Comparison of ENCODE assay signal across 8 cellular contexts in the genomic region with DNA sequence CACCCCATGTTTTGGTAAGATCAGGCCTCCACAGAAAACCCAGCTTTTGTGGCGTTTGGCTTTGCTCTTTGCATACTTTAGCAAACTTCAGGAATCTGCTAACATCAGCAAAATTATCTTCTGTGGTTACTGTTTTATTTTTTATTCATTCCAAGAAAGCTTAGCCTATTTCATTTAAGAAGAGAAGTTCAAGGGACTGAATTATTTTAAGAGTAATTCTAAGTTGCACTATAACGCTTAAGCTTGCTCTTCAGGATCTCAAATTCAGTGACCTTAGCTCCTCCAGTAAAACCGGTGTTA. TPM values are rescaled to one million over a fixed set of nuclear protein-coding genes. Genes with fewer than 3 reads are reported as not detected.
DNase-seq lines count a peak whose midpoint lies in the region; ATAC-seq, FAIRE-seq and TF ChIP-seq lines count a peak whose summit lies in the region.

No MANE protein-coding gene starts in this region.

- TF ChIP-seq EP300 in K562 (IDR thresholded peaks at IDR 0.05; ENCODE audit: low read length) (no peak), suprapubic skin (IDR thresholded peaks at IDR 0.05) (no peak)

- TF ChIP-seq CTCF in K562 (IDR thresholded peaks at IDR 0.05 in 2 of 3, conservative IDR thresholded peaks at IDR 0.05 in 1 of 3; ENCODE audit: insufficient read depth in 2 of 3, low read depth in 1 of 3, low read length in 3 of 3) = no peak
- no peak for TF ChIP-seq CTCF in left lung (IDR thresholded peaks at IDR 0.05)
- TF ChIP-seq CTCF in suprapubic skin (IDR thresholded peaks at IDR 0.05) = no peak

- BruUV-seq in K562 (replicated peaks; lab: Mats Ljungman, UMichigan) = no TSS peak

- no peak for ATAC-seq in activated CD4-positive, alpha-beta T cell treated with anti-CD3 and anti-CD28 coated beads for 36 hours
- ATAC-seq in K562 (no peak), left lung (no peak), left lobe of liver (no peak)

- no peaks in the 10 kb centered on the region for H3K36me3 ChIP-seq in K562 (ENCODE audit: control insufficient read depth, insufficient read depth, low read length)
- no peaks in the 10 kb centered on the region for H3K36me3 ChIP-seq in left lung
- H3K36me3 ChIP-seq in suprapubic skin = no peaks in the 10 kb centered on the region

- H2AFZ ChIP-seq in K562 (ENCODE audit: low read depth, low read length) = no peak overlapping the region

- CTCF ChIA-PET in activated CD4-positive, alpha-beta T cell treated with anti-CD3 and anti-CD28 coated beads for 36 hours (lab: Charles Lee) = interaction anchor here (0.6 to 1.7 kb wide), 11 partner anchors 10 to 169 kb away, joined by 3 to 6 read pairs (median 3); no protein-coding TSS in a partner anchor
- CTCF ChIA-PET in K562 (lab: Yijun Ruan, JAX; ENCODE audit: low intra/inter-chr PET ratio) = no interaction called here

- H3K9me3 ChIP-seq in K562 (replicated peaks; ENCODE audit: control insufficient read depth, insufficient read depth, low read depth, low read length) (no peaks in the 10 kb centered on the region), left lung (no peaks in the 10 kb centered on the region), suprapubic skin (no peaks in the 10 kb centered on the region)

- H3K36me3 Mint-ChIP-seq in activated CD4-positive, alpha-beta T cell treated with anti-CD3 and anti-CD28 coated beads for 36 hours (ENCODE audit: low read depth) = peaks cover 8% of the 10 kb centered on the region

- in situ Hi-C loops in K562 (cut with MboI) = no loop called here

- peaks cover 30% of the 10 kb centered on the region for H3K4me1 Mint-ChIP-seq in activated CD4-positive, alpha-beta T cell treated with anti-CD3 and anti-CD28 coated beads for 36 hours

- peaks cover 12 to 33% of the 10 kb centered on the region in 2 experiments; a peak in 4 of 5 replicates for H3K27me3 ChIP-seq in K562 (ENCODE audit: control insufficient read depth in 2 of 2, insufficient read depth in 2 of 2, low read length in 2 of 2)
- H3K27me3 ChIP-seq in left lung = peaks cover 0 to 19% of the 10 kb centered on the region in 2 donors
- H3K27me3 ChIP-seq in suprapubic skin = no peaks in the 10 kb centered on the region

- peak overlapping the region; percentile 77 for H3K4me3 Mint-ChIP-seq in activated CD4-positive, alpha-beta T cell treated with anti-CD3 and anti-CD28 coated beads for 36 hours

- no peak overlapping the region for H3K27ac ChIP-seq in K562 (ENCODE audit: extremely low read depth, low read depth, low read length)
- H3K27ac ChIP-seq in left lung = peak overlapping the region; percentile 87 to 91
- peak overlapping the region; percentile 87 for H3K27ac ChIP-seq in suprapubic skin

- intact Hi-C loops in activated CD4-positive, alpha-beta T cell treated with anti-CD3 and anti-CD28 coated beads for 36 hours (cut with DNase I, micrococcal nuclease) = loop anchor here (2.0 to 5.0 kb wide), 2 partner anchors 27 to 99 kb away; a partner anchor contains a TSS
- intact Hi-C loops in K562 (cut with micrococcal nuclease) = no loop called here
- intact Hi-C loops in left lung (cut with DNase I) = no loop called here

- WGBS in K562 (ENCODE audit: insufficient coverage, low coverage, missing lambda C conversion rate) = 5% methylated on average over 3 of the region's 3 CpGs
- 42% methylated on average over 3 of the region's 3 CpGs for WGBS in suprapubic skin

- H3K27ac Mint-ChIP-seq in activated CD4-positive, alpha-beta T cell treated with anti-CD3 and anti-CD28 coated beads for 36 hours = peak overlapping the region; percentile 63

- FAIRE-seq in K562 (lab: Jason Lieb, UNC) = no peak

- TF ChIP-seq RAD21 in K562 (CRISPR knock-in tag; conservative IDR thresholded peaks at IDR 0.05 in 1 of 2, IDR thresholded peaks at IDR 0.05 in 1 of 2) = no peak

- peaks cover 6% of the 10 kb centered on the region for H3K27me3 Mint-ChIP-seq in activated CD4-positive, alpha-beta T cell treated with anti-CD3 and anti-CD28 coated beads for 36 hours

- no peak for TF ChIP-seq POLR2A in K562 (conservative IDR thresholded peaks at IDR 0.05)
- TF ChIP-seq POLR2A in suprapubic skin (IDR thresholded peaks at IDR 0.05) = no peak

- H3K9me3 Mint-ChIP-seq in activated CD4-positive, alpha-beta T cell treated with anti-CD3 and anti-CD28 coated beads for 36 hours (ENCODE audit: low read depth) = no peaks in the 10 kb centered on the region

- H3K79me2 ChIP-seq in K562 (ENCODE audit: control insufficient read depth, insufficient read depth, low read length) = no peaks in the 10 kb centered on the region

- no peak overlapping the region for H3K9ac ChIP-seq in K562 (ENCODE audit: insufficient read depth in 1 of 2, low read depth in 2 of 2, low read length in 2 of 2)

- DNase-seq in activated CD4-positive, alpha-beta T cell treated with anti-CD3 and anti-CD28 coated beads for 36 hours = no peak
- no peak for DNase-seq in activated CD4-positive, alpha-beta T cell treated with anti-CD3 and anti-CD28 coated beads, Interleukin-2, amount 50 U/mL, for 1 hour
- DNase-seq in K562 (ENCODE audit: extremely low read depth in 1 of 4, low spot score in 3 of 4) = no peak
- DNase-seq in left lung = no peak
- DNase-seq in suprapubic skin (ENCODE audit: low spot score in 2 of 2) = no peak
- no peak for DNase-seq in NAMALWA (ENCODE audit: low spot score)
- DNase-seq in left lobe of liver (ENCODE audit: low spot score) = no peak
- DNase-seq in GDM1 (lab: John Stamatoyannopoulos, UW) = no peak

- no peaks in the 10 kb centered on the region for H3K9me1 ChIP-seq in K562 (ENCODE audit: control insufficient read depth, insufficient read depth, low read length)

- H3K4me1 ChIP-seq in K562 (replicated peaks in 1 of 2; ENCODE audit: control insufficient read depth in 2 of 2, insufficient read depth in 2 of 2, low read length in 2 of 2) = peaks cover 0 to 8% of the 10 kb centered on the region in 2 experiments; a peak in 2 of 5 replicates
- H3K4me1 ChIP-seq in left lung = peaks cover 7 to 8% of the 10 kb centered on the region in 2 donors
- peaks cover 4% of the 10 kb centered on the region for H3K4me1 ChIP-seq in suprapubic skin

- H4K20me1 ChIP-seq in K562 (replicated peaks; ENCODE audit: control insufficient read depth, insufficient read depth, low read length) = no peaks in the 10 kb centered on the region

- POLR2A ChIA-PET in activated CD4-positive, alpha-beta T cell treated with anti-CD3 and anti-CD28 coated beads for 36 hours (lab: Charles Lee) = interaction anchor here (0.5 to 0.7 kb wide), 3 partner anchors 95 to 1861 kb away, joined by 3 to 4 read pairs (median 3); no protein-coding TSS in a partner anchor
- POLR2A ChIA-PET in K562 (lab: Yijun Ruan, JAX) = no interaction called here

- H3K4me3 ChIP-seq in K562 (no peak overlapping the region), left lung (peak overlapping the region; percentile 60 to 62), suprapubic skin (peak overlapping the region; percentile 75)

- H3K4me2 ChIP-seq in K562 (ENCODE audit: insufficient read depth, low read length) = no peak overlapping the region

TF ChIP-seq in K562, 482 proteins besides CTCF, POLR2A, EP300 and RAD21 (continues in another document):
- TF ChIP-seq SIN3A (IDR thresholded peaks at IDR 0.05; ENCODE audit: borderline replicate concordance in 2 of 2, control insufficient read depth in 1 of 2, low read depth in 2 of 2, low read length in 2 of 2) = no peak
- TF ChIP-seq MAFG (tag; conservative IDR thresholded peaks at IDR 0.05) = peak; percentile 59; the same call in 1 of the 2 replicates
- TF ChIP-seq SMAD1 (IDR thresholded peaks at IDR 0.05; ENCODE audit: low read depth, low read length, partially characterized antibody) = no peak

RNA-seq across cellular contexts. Expression of a gene that starts 1.1 kb away (rescaled TPM):
- 1 to 10 TPM; 2.4 to 3.2 TPM for total RNA-seq in activated CD4-positive, alpha-beta T cell treated with anti-CD3 and anti-CD28 coated beads for 36 hours
- total RNA-seq in K562 (2011; cell fraction: chromatin; rRNA removed; ENCODE audit: low replicate concordance) = not detected in 2 replicates
- total RNA-seq in K562 (2011; cell fraction: nucleolus; rRNA removed) = not detected in 2 replicates
- total RNA-seq in K562 (2011; cell fraction: nucleoplasm; rRNA removed) = not detected in 2 replicates
- total RNA-seq in K562 (2014; rRNA removed) (not detected in 2 replicates), K562 (2014; rRNA removed; fragmentation: Illumina TruSeq; extraction: Trizol) (not detected in 2 replicates), K562 (2015; rRNA removed; fragmentation: Illumina TruSeq; extraction: Trizol) (not detected in 2 replicates), K562 (2021) (not detected in 2 replicates), left lung (1 to 10 TPM; 7.3 to 9.8 TPM), suprapubic skin (1 to 10 TPM; 2.5 to 7.6 (median 3.9) TPM), left lobe of liver (0.23 TPM)
- polyA plus RNA-seq in K562 (2011; rRNA removed) (not detected in 2 replicates), K562 (2014; fragmentation: Illumina TruSeq; extraction: Trizol) (not detected in 2 replicates), K562 (2014; fragmentation: Nextera tagmentation; extraction: Ambion mirVana) (not detected), K562 (2014; rRNA removed) (not detected in 2 replicates)
- not detected in 2 replicates for polyA plus RNA-seq in K562 (2011; cell fraction: cytosol; rRNA removed)
- not detected in 2 replicates for polyA plus RNA-seq in K562 (2011; cell fraction: nucleus; rRNA removed)
- polyA plus RNA-seq in K562 (2012) = not detected in 2 replicates
- not detected in 2 replicates for polyA minus RNA-seq in K562 (2011; rRNA and poly(A)+ RNA removed)
- polyA minus RNA-seq in K562 (2011; cell fraction: cytosol; rRNA and poly(A)+ RNA removed) = not detected in 2 replicates
- not detected in 2 replicates for polyA minus RNA-seq in K562 (2011; cell fraction: nucleus; rRNA and poly(A)+ RNA removed)

RNA-seq across cellular contexts. Expression of a gene that starts 45.3 kb away (rescaled TPM):
- under 1 TPM; 0.32 to 0.39 TPM for total RNA-seq in activated CD4-positive, alpha-beta T cell treated with anti-CD3 and anti-CD28 coated beads for 36 hours
- total RNA-seq in K562 (2011; cell fraction: chromatin; rRNA removed; ENCODE audit: low replicate concordance) = not detected in 2 replicates
- not detected in 2 replicates for total RNA-seq in K562 (2011; cell fraction: nucleolus; rRNA removed)
- not detected in 2 replicates for total RNA-seq in K562 (2011; cell fraction: nucleoplasm; rRNA removed)
- total RNA-seq in K562 (2014; rRNA removed) (not detected in 2 replicates), K562 (2014; rRNA removed; fragmentation: Illumina TruSeq; extraction: Trizol) (not detected in 2 replicates), K562 (2015; rRNA removed; fragmentation: Illumina TruSeq; extraction: Trizol) (not detected in 2 replicates), K562 (2021) (not detected in 2 replicates), left lung (1 to 10 TPM; 2.5 to 3.4 TPM), suprapubic skin (under 1 TPM in 1 of 4 donors, not detected in 3; 0.21 TPM), left lobe of liver (not detected)
- polyA plus RNA-seq in K562 (2011; rRNA removed) (not detected in 2 replicates), K562 (2014; fragmentation: Illumina TruSeq; extraction: Trizol) (not detected in 2 replicates), K562 (2014; fragmentation: Nextera tagmentation; extraction: Ambion mirVana) (not detected), K562 (2014; rRNA removed) (not detected in 2 replicates)
- not detected in 2 replicates for polyA plus RNA-seq in K562 (2011; cell fraction: cytosol; rRNA removed)
- polyA plus RNA-seq in K562 (2011; cell fraction: nucleus; rRNA removed) = not detected in 2 replicates
- not detected in 2 replicates for polyA plus RNA-seq in K562 (2012)
- polyA minus RNA-seq in K562 (2011; rRNA and poly(A)+ RNA removed) = not detected in 2 replicates
- polyA minus RNA-seq in K562 (2011; cell fraction: cytosol; rRNA and poly(A)+ RNA removed) = not detected in 2 replicates
- polyA minus RNA-seq in K562 (2011; cell fraction: nucleus; rRNA and poly(A)+ RNA removed) = not detected in 2 replicates

Comparison
In these comparisons a context has a peak if more than half of its experiments do, and no peak if none do; other contexts are left out.
1. intact Hi-C loops: an anchor here in activated CD4-positive, alpha-beta T cell treated with anti-CD3 and anti-CD28 coated beads for 36 hours (2.0 to 5.0 kb wide); none called in K562 and left lung.